In genomic region chr1:40861227-40862003, GRCh38 we compare ENCODE assay signal across 8 cellular contexts. TPM values are rescaled to one million over a fixed set of nuclear protein-coding genes. Genes with fewer than 3 reads are reported as not detected.
A peak's percentile ranks its signal among the peaks of the same experiment; 100 is the strongest.
DNase-seq lines count a peak whose midpoint lies in the region; ATAC-seq and TF ChIP-seq lines count a peak whose summit lies in the region.

No MANE protein-coding gene starts in this region.

- peak; percentile 12 for ATAC-seq in HG03457 (IDR thresholded peaks at IDR 0.05; ENCODE audit: unreplicated experiment)

- peak overlapping the region; percentile 36 for H3K9ac ChIP-seq in neural progenitor cell

- H3K9me3 Mint-ChIP-seq in neural progenitor cell = no peaks in the 10 kb centered on the region

- H3K27ac Mint-ChIP-seq in neural progenitor cell = no peak overlapping the region

- peaks cover 13% of the 10 kb centered on the region for H3K27me3 Mint-ChIP-seq in neural progenitor cell (ENCODE audit: insufficient read depth, low read depth)

- TF ChIP-seq CTCF in GM12864 (IDR thresholded peaks at IDR 0.05; ENCODE audit: low read depth, low read length, missing control alignments) (no peak), fibroblast of mammary gland (conservative IDR thresholded peaks at IDR 0.05; ENCODE audit: control insufficient read depth, insufficient read depth, low read depth, low read length) (no peak), neural progenitor cell (IDR thresholded peaks at IDR 0.05) (no peak), BE2C (IDR thresholded peaks at IDR 0.05; ENCODE audit: low read depth, low read length) (no peak)

- no peaks in the 10 kb centered on the region for H3K36me3 Mint-ChIP-seq in neural progenitor cell

- no peak overlapping the region for H3K27ac ChIP-seq in neural progenitor cell

- no peaks in the 10 kb centered on the region for H3K9me3 ChIP-seq in neural progenitor cell (ENCODE audit: low read depth)
- H3K9me3 ChIP-seq in BE2C = no peaks in the 10 kb centered on the region

- DNase-seq in GM12864 (ENCODE audit: low read depth) = no peak
- peak; percentile 66 for DNase-seq in activated CD8-positive, alpha-beta memory T cell treated with anti-CD3 and anti-CD28 coated beads, Interleukin-2, amount 50 U/mL, for 48 hours
- DNase-seq in fibroblast of mammary gland (ENCODE audit: low read depth) = peak; percentile 51
- peak; percentile 79 for DNase-seq in neural progenitor cell (ENCODE audit: low spot score)
- DNase-seq in BE2C = no peak
- no peak for DNase-seq in NCI-H1048 (lab: John Stamatoyannopoulos, UW)
- DNase-seq in GDM1 (lab: John Stamatoyannopoulos, UW) = no peak

- H3K4me3 Mint-ChIP-seq in neural progenitor cell = peak overlapping the region; percentile 88

- peaks cover 37% of the 10 kb centered on the region for H3K27me3 ChIP-seq in neural progenitor cell
- H3K27me3 ChIP-seq in BE2C = peaks cover 5% of the 10 kb centered on the region; the same call in 1 of the 2 replicates

- peak overlapping the region; percentile 97 for H3K4me2 ChIP-seq in neural progenitor cell

- H4K20me1 ChIP-seq in neural progenitor cell (ENCODE audit: low read depth) = peaks cover 12% of the 10 kb centered on the region

- H3K4me3 ChIP-seq in GM12864 (ENCODE audit: low read depth, low read length) (peak overlapping the region; percentile 49), fibroblast of mammary gland (ENCODE audit: control insufficient read depth, low read depth, low read length) (peak overlapping the region; percentile 50), neural progenitor cell (peak overlapping the region; percentile 60), BE2C (ENCODE audit: low read depth, low read length) (no peak overlapping the region; the same call in 1 of the 2 replicates)

- peak overlapping the region; percentile 42 for H2AFZ ChIP-seq in neural progenitor cell (replicated peaks)

- H3K4me1 ChIP-seq in neural progenitor cell (peaks cover 24% of the 10 kb centered on the region), BE2C (no peaks in the 10 kb centered on the region)

- peaks cover 19% of the 10 kb centered on the region for H3F3A ChIP-seq in neural progenitor cell (ENCODE audit: low read depth)

- no peaks in the 10 kb centered on the region for H3K79me2 ChIP-seq in neural progenitor cell (ENCODE audit: low read depth)

- peaks cover 25% of the 10 kb centered on the region for H3K4me1 Mint-ChIP-seq in neural progenitor cell

- H3K36me3 ChIP-seq in neural progenitor cell (no peaks in the 10 kb centered on the region), BE2C (no peaks in the 10 kb centered on the region)

RNA-seq across cellular contexts. Expression of gene CITED4, which starts 0.7 kb away (rescaled TPM):
- 0.77 and 12.8 TPM in 2 replicates for total RNA-seq in neural progenitor cell (ENCODE audit: low replicate concordance)
- polyA plus RNA-seq in BE2C (2012; ENCODE audit: insufficient read depth, insufficient read length, low read depth) = 0.77 TPM

Comparison
In these comparisons a context has a peak if more than half of its experiments do, and no peak if none do; other contexts are left out.
1. DNase-seq: peak in activated CD8-positive, alpha-beta memory T cell treated with anti-CD3 and anti-CD28 coated beads, Interleukin-2, amount 50 U/mL, for 48 hours (single experiment), fibroblast of mammary gland (single experiment) and neural progenitor cell (single experiment); none in GM12864 (single experiment), BE2C (single experiment), NCI-H1048 (single experiment) and GDM1 (single experiment).